ENCODE assay signal across 26 cellular contexts in the genomic region with DNA sequence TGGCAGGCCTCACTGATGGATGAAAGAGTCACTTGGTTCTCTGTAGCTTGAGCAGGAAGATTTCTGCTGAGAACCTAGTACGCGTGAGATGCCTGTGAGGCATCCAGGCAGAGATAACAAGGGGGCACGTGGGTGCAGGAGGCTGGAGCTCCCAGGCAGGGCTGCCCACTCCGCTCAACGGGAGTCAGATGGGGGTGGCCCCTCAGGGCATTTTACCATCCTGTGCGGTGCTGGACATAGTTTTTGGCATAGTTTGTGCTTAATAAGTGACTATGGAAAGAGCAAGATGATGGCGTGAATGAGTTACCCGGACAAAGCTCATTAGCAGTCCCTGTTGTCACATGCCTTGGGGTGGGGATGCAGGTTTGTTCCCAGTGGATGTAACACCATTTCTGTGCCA.
"Had no signal": no experiment of that assay in that cellular context is flagged by ENCODE, and none has a peak within 500 bp of the region (broad histone marks: within the 10 kb centered on the region; RNA-seq: fewer than 3 reads in every experiment).

No MANE protein-coding gene starts in this region.

- H3K9me3 Mint-ChIP-seq: activated CD4-positive, alpha-beta memory T cell treated with anti-CD3 and anti-CD28 coated beads for 36 hours; activated CD4-positive, alpha-beta T cell treated with anti-CD3 and anti-CD28 coated beads, Interleukin-2, amount 10 ng/mL, durations not matched to agents 24 days and 14 days; activated naive CD4-positive, alpha-beta T cell treated with anti-CD3 and anti-CD28 coated beads for 36 hours; activated naive CD8-positive, alpha-beta T cell treated with anti-CD3 and anti-CD28 coated beads for 36 hours; activated T-helper 1 cell treated with anti-CD3 and anti-CD28 coated beads, Interleukin-12 subunit alpha, Interleukin-12 subunit beta, Interleukin-2, Interleukin-4 antibody, amounts not matched to agents 30 ng/mL and 10 ng/mL and 1 ng/mL, durations not matched to agents 14 hours and 24 hours and 36 hours; nephron; stimulated activated effector memory CD8-positive, alpha-beta T cell treated with anti-CD3 and anti-CD28 coated beads, Interleukin-12 subunit alpha, Interleukin-12 subunit beta, amount 100 ng/mL, for 72 hours; stimulated activated naive CD8-positive, alpha-beta T cell treated with anti-CD3 and anti-CD28 coated beads, Interleukin-15, Interleukin-2, amounts not matched to agents 100 ng/mL and 50 ng/mL, for 24 hours had no signal

- ATAC-seq: esophagus mucosa; left lobe of liver; stimulated activated effector memory CD8-positive, alpha-beta T cell treated with anti-CD3 and anti-CD28 coated beads, Interleukin-12 subunit alpha, Interleukin-12 subunit beta, amount 100 ng/mL, for 72 hours had no signal

- H3K4me3 ChIP-seq: hepatocyte, lung, sigmoid colon had no signal

- H3K4me1 Mint-ChIP-seq: activated CD4-positive, alpha-beta T cell treated with anti-CD3 and anti-CD28 coated beads, Interleukin-2, amount 10 ng/mL, durations not matched to agents 24 days and 14 days; activated naive CD8-positive, alpha-beta T cell treated with anti-CD3 and anti-CD28 coated beads for 36 hours; stimulated activated effector memory CD8-positive, alpha-beta T cell treated with anti-CD3 and anti-CD28 coated beads, Interleukin-12 subunit alpha, Interleukin-12 subunit beta, amount 100 ng/mL, for 72 hours had no signal

- H3K27ac ChIP-seq: hepatocyte, neutrophil, sigmoid colon had no signal

- H3K27ac Mint-ChIP-seq: activated CD4-positive, alpha-beta memory T cell treated with anti-CD3 and anti-CD28 coated beads for 36 hours; activated CD4-positive, alpha-beta T cell treated with anti-CD3 and anti-CD28 coated beads, Interleukin-2, amount 10 ng/mL, durations not matched to agents 24 days and 14 days; activated naive CD4-positive, alpha-beta T cell treated with anti-CD3 and anti-CD28 coated beads for 36 hours; activated naive CD8-positive, alpha-beta T cell treated with anti-CD3 and anti-CD28 coated beads for 36 hours; activated T-helper 1 cell treated with anti-CD3 and anti-CD28 coated beads, Interleukin-12 subunit alpha, Interleukin-12 subunit beta, Interleukin-2, Interleukin-4 antibody, amounts not matched to agents 30 ng/mL and 10 ng/mL and 1 ng/mL, durations not matched to agents 14 hours and 24 hours and 36 hours; stimulated activated effector memory CD8-positive, alpha-beta T cell treated with anti-CD3 and anti-CD28 coated beads, Interleukin-12 subunit alpha, Interleukin-12 subunit beta, amount 100 ng/mL, for 72 hours; stimulated activated naive CD8-positive, alpha-beta T cell treated with anti-CD3 and anti-CD28 coated beads, Interleukin-15, Interleukin-2, amounts not matched to agents 100 ng/mL and 50 ng/mL, for 24 hours had no signal

- DNase-seq: activated CD4-positive, alpha-beta memory T cell treated with anti-CD3 and anti-CD28 coated beads for 36 hours; activated CD4-positive, alpha-beta T cell treated with anti-CD3 and anti-CD28 coated beads, Interleukin-2, amount 10 ng/mL, durations not matched to agents 24 days and 14 days; activated CD4-positive, CD25-positive, alpha-beta regulatory T cell treated with anti-CD3 and anti-CD28 coated beads, Interleukin-2, amount 50 U/mL, for 72 hours; activated CD8-positive, alpha-beta memory T cell treated with anti-CD3 and anti-CD28 coated beads, Interleukin-2, amount 50 U/mL, for 4 hours; activated effector memory CD4-positive, alpha-beta T cell treated with anti-CD3 and anti-CD28 coated beads, Interleukin-2, amount 50 U/mL, for 16 hours; activated naive CD4-positive, alpha-beta T cell treated with anti-CD3 and anti-CD28 coated beads for 36 hours; activated naive CD8-positive, alpha-beta T cell treated with anti-CD3 and anti-CD28 coated beads for 36 hours; activated T-cell treated with anti-CD3 and anti-CD28 coated beads, Interleukin-2, amount 50 U/mL, for 1 hour; amniotic stem cell; central memory CD4-positive, alpha-beta T cell; foreskin fibroblast; islet precursor cell; sigmoid colon; small intestine; stimulated activated CD4-positive, alpha-beta T cell treated with anti-CD3 and anti-CD28 coated beads, Interleukin-4, amount 100 ng/mL, for 24 hours; T-helper 2 cell had no signal

- H3K36me3 Mint-ChIP-seq: activated CD4-positive, alpha-beta memory T cell treated with anti-CD3 and anti-CD28 coated beads for 36 hours; activated naive CD8-positive, alpha-beta T cell treated with anti-CD3 and anti-CD28 coated beads for 36 hours; stimulated activated effector memory CD8-positive, alpha-beta T cell treated with anti-CD3 and anti-CD28 coated beads, Interleukin-12 subunit alpha, Interleukin-12 subunit beta, amount 100 ng/mL, for 72 hours had no signal

- H3K4me3 Mint-ChIP-seq: activated CD4-positive, alpha-beta memory T cell treated with anti-CD3 and anti-CD28 coated beads for 36 hours; activated CD4-positive, alpha-beta T cell treated with anti-CD3 and anti-CD28 coated beads, Interleukin-2, amount 10 ng/mL, durations not matched to agents 24 days and 14 days; activated naive CD4-positive, alpha-beta T cell treated with anti-CD3 and anti-CD28 coated beads for 36 hours; activated naive CD8-positive, alpha-beta T cell treated with anti-CD3 and anti-CD28 coated beads for 36 hours; activated T-helper 1 cell treated with anti-CD3 and anti-CD28 coated beads, Interleukin-12 subunit alpha, Interleukin-12 subunit beta, Interleukin-2, Interleukin-4 antibody, amounts not matched to agents 30 ng/mL and 10 ng/mL and 1 ng/mL, durations not matched to agents 14 hours and 24 hours and 36 hours; nephron; stimulated activated effector memory CD8-positive, alpha-beta T cell treated with anti-CD3 and anti-CD28 coated beads, Interleukin-12 subunit alpha, Interleukin-12 subunit beta, amount 100 ng/mL, for 72 hours; stimulated activated naive CD8-positive, alpha-beta T cell treated with anti-CD3 and anti-CD28 coated beads, Interleukin-15, Interleukin-2, amounts not matched to agents 100 ng/mL and 50 ng/mL, for 24 hours had no signal

- H3K27me3 Mint-ChIP-seq: activated CD4-positive, alpha-beta memory T cell treated with anti-CD3 and anti-CD28 coated beads for 36 hours; activated CD4-positive, alpha-beta T cell treated with anti-CD3 and anti-CD28 coated beads, Interleukin-2, amount 10 ng/mL, durations not matched to agents 24 days and 14 days; stimulated activated naive CD8-positive, alpha-beta T cell treated with anti-CD3 and anti-CD28 coated beads, Interleukin-15, Interleukin-2, amounts not matched to agents 100 ng/mL and 50 ng/mL, for 24 hours had no signal

- FAIRE-seq: astrocyte, small intestine had no signal

- H3K36me3 ChIP-seq: neutrophil, sigmoid colon had no signal

- H3K9me3 ChIP-seq: neutrophil, sigmoid colon had no signal

- H3K27me3 ChIP-seq: hepatocyte, neutrophil, sigmoid colon had no signal
